29 cellular contexts compared by ENCODE assay signal in genomic region chrX:55143621-55144020, GRCh38. TPM values are rescaled to one million over a fixed set of nuclear protein-coding genes. Genes with fewer than 3 reads are reported as not detected.
A peak's percentile ranks its signal among the peaks of the same experiment; 100 is the strongest.
DNase-seq lines count a peak whose midpoint lies in the region; ATAC-seq and TF ChIP-seq lines count a peak whose summit lies in the region.
"Had no signal": no experiment of that assay in that cellular context is flagged by ENCODE, and none has a peak within 500 bp of the region (broad histone marks: within the 10 kb centered on the region; RNA-seq: fewer than 3 reads in every experiment).

No MANE protein-coding gene starts in this region.

- H3K27me3 Mint-ChIP-seq in nephron progenitor cell (ENCODE audit: low read depth, poor library complexity): no peaks in the 10 kb centered on the region
- H3K27me3 Mint-ChIP-seq: memory B cell, T-helper 17 cell had no signal

- H3K36me3 Mint-ChIP-seq in nephron progenitor cell (ENCODE audit: low read depth): peaks cover 18% of the 10 kb centered on the region

- TF ChIP-seq CTCF in fibroblast of villous mesenchyme (IDR thresholded peaks at IDR 0.05; ENCODE audit: insufficient read depth, low read depth, low read length): no peak
- no peak for TF ChIP-seq CTCF in nephron progenitor cell (IDR thresholded peaks at IDR 0.05)

- no peak overlapping the region for H3K4me3 Mint-ChIP-seq in nephron progenitor cell
- H3K4me3 Mint-ChIP-seq: memory B cell, T-helper 17 cell had no signal

- ATAC-seq in GM21528 (IDR thresholded peaks at IDR 0.05; ENCODE audit: low FRiP score, unreplicated experiment) (no peak), GM19328 (IDR thresholded peaks at IDR 0.05; ENCODE audit: unreplicated experiment) (no peak)
- ATAC-seq: PC-3, sciatic nerve, T-helper 17 cell had no signal

- H3K4me1 Mint-ChIP-seq in nephron progenitor cell: peaks cover 12% of the 10 kb centered on the region
- H3K4me1 Mint-ChIP-seq: memory B cell, T-helper 17 cell had no signal

- no peak overlapping the region for H3K4me3 ChIP-seq in fibroblast of villous mesenchyme (ENCODE audit: low read depth, low read length)
- H3K4me3 ChIP-seq: prostate gland, tibial nerve had no signal

- H3K27ac Mint-ChIP-seq in nephron progenitor cell: peak overlapping the region; percentile 65
- H3K27ac Mint-ChIP-seq: memory B cell, T-helper 17 cell had no signal

- H3K9me3 Mint-ChIP-seq in nephron progenitor cell: peaks cover 32% of the 10 kb centered on the region

- DNase-seq in ELR (ENCODE audit: low read depth) (peak; percentile 23), amniotic epithelial cell (ENCODE audit: low read depth) (peak; percentile 35), fibroblast of villous mesenchyme (ENCODE audit: low read depth) (peak; percentile 13), nephron progenitor cell (no peak), GF-D8 (lab: John Stamatoyannopoulos, UW) (no peak), C1 segment of cervical spinal cord (lab: John Stamatoyannopoulos, UW) (no peak)
- DNase-seq: activated CD4-positive, alpha-beta T cell treated with anti-CD3 and anti-CD28 coated beads, Interleukin-2, amount 50 U/mL, for 48 hours; activated CD4-positive, CD25-positive, alpha-beta regulatory T cell treated with anti-CD3 and anti-CD28 coated beads, Interleukin-2, amount 50 U/mL, for 72 hours; activated gamma-delta T cell treated with Interleukin-2 at 50 U/mL for 16 hours; activated T-cell treated with anti-CD3 and anti-CD28 coated beads, Interleukin-2, amount 50 U/mL, for 48 hours; BE2C; cerebellar nuclear complex; hypothalamus; NCI-H146; NCI-H345; NCI-H69; PC-3; stimulated activated CD4-positive, alpha-beta T cell treated with anti-CD3 and anti-CD28 coated beads, Interleukin-12 subunit alpha, Interleukin-12 subunit beta, amount 100 ng/mL, for 4 hours; stimulated activated CD4-positive, alpha-beta T cell treated with anti-CD3 and anti-CD28 coated beads, Interleukin-4, amount 100 ng/mL, for 1 hour; T-helper 17 cell had no signal

RNA-seq across cellular contexts. Expression of gene PAGE2, which starts 54.8 kb away (rescaled TPM):
- not detected in 2 replicates for total RNA-seq in fibroblast of villous mesenchyme
- total RNA-seq: G401, left lobe of liver, myocyte, PC-3, sciatic nerve, T-helper 17 cell, tibial nerve had no signal

Comparison
In these comparisons a context has a peak if more than half of its experiments do, and no peak if none do; other contexts are left out.
1. DNase-seq: peak in ELR (single experiment), amniotic epithelial cell (single experiment) and fibroblast of villous mesenchyme (single experiment); none in nephron progenitor cell (single experiment), GF-D8 (single experiment) and C1 segment of cervical spinal cord (0 of 14).